ENCODE assay signal across 19 cellular contexts in genomic region chr9:127393680-127394079, GRCh38. TPM values are rescaled to one million over a fixed set of nuclear protein-coding genes. Genes with fewer than 3 reads are reported as not detected.
DNase-seq lines count a peak whose midpoint lies in the region; ATAC-seq and TF ChIP-seq lines count a peak whose summit lies in the region.
"Had no signal": no experiment of that assay in that cellular context is flagged by ENCODE, and none has a peak within 500 bp of the region (broad histone marks: within the 10 kb centered on the region; RNA-seq: fewer than 3 reads in every experiment).

No MANE protein-coding gene starts in this region.

- TF ChIP-seq CTCF in BE2C (IDR thresholded peaks at IDR 0.05; ENCODE audit: low read depth, low read length) (peak; percentile 6; the same call in 1 of the 2 replicates), choroid plexus epithelial cell (conservative IDR thresholded peaks at IDR 0.05; ENCODE audit: low read depth, low read length) (peak; percentile 58)
- TF ChIP-seq CTCF in activated CD8-positive, alpha-beta T cell treated with anti-CD3 and anti-CD28 coated beads for 36 hours (IDR thresholded peaks at IDR 0.05) = no peak

- H3K27ac Mint-ChIP-seq in activated CD8-positive, alpha-beta T cell treated with anti-CD3 and anti-CD28 coated beads for 36 hours = no peak overlapping the region
- H3K27ac Mint-ChIP-seq: activated T-helper 2 cell treated with anti-CD3 and anti-CD28 coated beads, Interferon-gamma antibody, Interleukin-2, Interleukin-4, amounts not matched to agents 10 μg/mL and 5 μg/mL and 100 μg/mL, durations not matched to agents 14 hours and 24 hours and 36 hours; dendritic cell treated with granulocyte-macrophage colony-stimulating factor and Interleukin-4, amounts not matched to agents 40 ng/mL and 50 ng/mL, for 4 days had no signal

- H3K4me3 ChIP-seq in BE2C (ENCODE audit: low read depth, low read length) = no peak overlapping the region
- H3K4me3 ChIP-seq in choroid plexus epithelial cell (ENCODE audit: low read depth, low read length) = no peak overlapping the region
- H3K4me3 ChIP-seq: ovary had no signal

- no peaks in the 10 kb centered on the region for H3K27me3 ChIP-seq in BE2C
- H3K27me3 ChIP-seq: ovary had no signal

- peaks cover 61% of the 10 kb centered on the region for H3K27me3 Mint-ChIP-seq in activated CD8-positive, alpha-beta T cell treated with anti-CD3 and anti-CD28 coated beads for 36 hours

- peaks cover 7% of the 10 kb centered on the region for H3K4me1 ChIP-seq in BE2C

- no peak for DNase-seq in BE2C
- DNase-seq in M059J (ENCODE audit: low read depth) = peak; percentile 37
- DNase-seq in choroid plexus epithelial cell (ENCODE audit: low read depth) = peak; percentile 68
- peak; percentile 36 for DNase-seq in left kidney (ENCODE audit: low read depth, low spot score)
- no peak for DNase-seq in cardiac septum (ENCODE audit: low spot score)
- no peak for DNase-seq in NCI-H2171 treated with DMSO at 0.1 percent for 48 hours (lab: John Stamatoyannopoulos, UW)
- DNase-seq in activated CD8-positive, alpha-beta T cell treated with anti-CD3 and anti-CD28 coated beads for 36 hours = no peak
- DNase-seq in glomerular visceral epithelial cell (ENCODE audit: extremely low spot score) = no peak
- DNase-seq: activated CD4-positive, CD25-positive, alpha-beta regulatory T cell treated with anti-CD3 and anti-CD28 coated beads, Interleukin-2, amount 50 U/mL, for 72 hours; left ventricle myocardium superior; NCI-H2081 treated with DMSO at 0.1 percent for 48 hours; NCI-H526; ovary; stimulated activated CD4-positive, alpha-beta T cell treated with anti-CD3 and anti-CD28 coated beads, Interleukin-2, amount 100 ng/mL, for 48 hours; substantia nigra; T-helper 2 cell had no signal

- POLR2A ChIA-PET in activated CD8-positive, alpha-beta T cell treated with anti-CD3 and anti-CD28 coated beads for 36 hours (lab: Charles Lee) = interaction anchor here (0.7 kb wide), 1 partner anchor 132 kb away, joined by 5 read pairs; no protein-coding TSS in a partner anchor

- H3K9me3 ChIP-seq in BE2C = no peaks in the 10 kb centered on the region
- H3K9me3 ChIP-seq: ovary had no signal

- CTCF ChIA-PET in activated CD8-positive, alpha-beta T cell treated with anti-CD3 and anti-CD28 coated beads for 36 hours (lab: Charles Lee) = interaction anchor here (1.4 kb wide), 1 partner anchor 179 kb away, joined by 3 read pairs; no protein-coding TSS in a partner anchor

- no peak overlapping the region for H3K4me3 Mint-ChIP-seq in activated CD8-positive, alpha-beta T cell treated with anti-CD3 and anti-CD28 coated beads for 36 hours
- H3K4me3 Mint-ChIP-seq: dendritic cell treated with granulocyte-macrophage colony-stimulating factor and Interleukin-4, amounts not matched to agents 40 ng/mL and 50 ng/mL, for 4 days had no signal

- no peaks in the 10 kb centered on the region for H3K36me3 Mint-ChIP-seq in activated CD8-positive, alpha-beta T cell treated with anti-CD3 and anti-CD28 coated beads for 36 hours (ENCODE audit: low read depth)

- no peaks in the 10 kb centered on the region for H3K36me3 ChIP-seq in BE2C
- H3K36me3 ChIP-seq: ovary had no signal

- peaks cover 23% of the 10 kb centered on the region for H3K4me1 Mint-ChIP-seq in activated CD8-positive, alpha-beta T cell treated with anti-CD3 and anti-CD28 coated beads for 36 hours (ENCODE audit: low read depth)

- no peaks in the 10 kb centered on the region for H3K9me3 Mint-ChIP-seq in activated CD8-positive, alpha-beta T cell treated with anti-CD3 and anti-CD28 coated beads for 36 hours
- H3K9me3 Mint-ChIP-seq: activated T-helper 2 cell treated with anti-CD3 and anti-CD28 coated beads, Interferon-gamma antibody, Interleukin-2, Interleukin-4, amounts not matched to agents 10 μg/mL and 5 μg/mL and 100 μg/mL, durations not matched to agents 14 hours and 24 hours and 36 hours; dendritic cell treated with granulocyte-macrophage colony-stimulating factor and Interleukin-4, amounts not matched to agents 40 ng/mL and 50 ng/mL, for 4 days had no signal

- intact Hi-C loops in cardiac septum (cut with DNase I) = no loop called here
- intact Hi-C loops in activated CD8-positive, alpha-beta T cell treated with anti-CD3 and anti-CD28 coated beads for 36 hours (cut with micrococcal nuclease) = loop anchor here (10.0 kb wide), 1 partner anchor 169 kb away; no protein-coding TSS in a partner anchor

- no peak for ATAC-seq in activated CD8-positive, alpha-beta T cell treated with anti-CD3 and anti-CD28 coated beads for 36 hours
- ATAC-seq: esophagus mucosa, left ventricle myocardium superior had no signal

RNA-seq across cellular contexts. Expression of gene SLC2A8, which starts 3.3 kb away (rescaled TPM):
- polyA plus RNA-seq in BE2C (2012; ENCODE audit: insufficient read depth, insufficient read length, low read depth) = 39.2 TPM
- total RNA-seq in M059J (2014; rRNA removed; shearing (Covaris generic)) = 27.0 and 31.7 TPM in 2 replicates
- 14.5 TPM for total RNA-seq in cardiac septum
- total RNA-seq in activated CD8-positive, alpha-beta T cell treated with anti-CD3 and anti-CD28 coated beads for 36 hours = 1 to 10 TPM; 1.6 to 2.1 TPM

RNA-seq across cellular contexts. Expression of gene ZNF79, which starts 30.5 kb away (rescaled TPM):
- polyA plus RNA-seq in BE2C (2012; ENCODE audit: insufficient read depth, insufficient read length, low read depth) = 12.8 TPM
- total RNA-seq in M059J (2014; rRNA removed; shearing (Covaris generic)) = 6.0 and 9.4 TPM in 2 replicates
- 5.5 TPM for total RNA-seq in cardiac septum
- total RNA-seq in activated CD8-positive, alpha-beta T cell treated with anti-CD3 and anti-CD28 coated beads for 36 hours = 1 to 10 TPM; 7.6 TPM

RNA-seq across cellular contexts. Expression of gene RPL12, which starts 57.5 kb away (rescaled TPM):
- polyA plus RNA-seq in BE2C (2012; ENCODE audit: insufficient read depth, insufficient read length, low read depth) = 694 TPM
- 1,304 and 1,604 TPM in 2 replicates for total RNA-seq in M059J (2014; rRNA removed; shearing (Covaris generic))
- 407 TPM for total RNA-seq in cardiac septum
- 1,000 to 10,000 TPM; 2,353 to 2,364 TPM for total RNA-seq in activated CD8-positive, alpha-beta T cell treated with anti-CD3 and anti-CD28 coated beads for 36 hours

RNA-seq across cellular contexts. Expression of gene LRSAM1, which starts 57.6 kb away (rescaled TPM):
- 20.5 TPM for polyA plus RNA-seq in BE2C (2012; ENCODE audit: insufficient read depth, insufficient read length, low read depth)
- total RNA-seq in M059J (2014; rRNA removed; shearing (Covaris generic)) = 9.5 and 12.4 TPM in 2 replicates
- total RNA-seq in cardiac septum = 24.4 TPM
- total RNA-seq in activated CD8-positive, alpha-beta T cell treated with anti-CD3 and anti-CD28 coated beads for 36 hours = 10 to 100 TPM; 17.1 to 18.6 TPM

Comparison
In these comparisons a context has a peak if more than half of its experiments do, and no peak if none do; other contexts are left out.
1. DNase-seq: peak in M059J (single experiment), choroid plexus epithelial cell (single experiment) and left kidney (single experiment); none in BE2C (single experiment), cardiac septum (single experiment), NCI-H2171 treated with DMSO at 0.1 percent for 48 hours (single experiment), activated CD8-positive, alpha-beta T cell treated with anti-CD3 and anti-CD28 coated beads for 36 hours (single experiment) and glomerular visceral epithelial cell (single experiment).